18 cellular contexts compared by ENCODE assay signal in the genomic region with DNA sequence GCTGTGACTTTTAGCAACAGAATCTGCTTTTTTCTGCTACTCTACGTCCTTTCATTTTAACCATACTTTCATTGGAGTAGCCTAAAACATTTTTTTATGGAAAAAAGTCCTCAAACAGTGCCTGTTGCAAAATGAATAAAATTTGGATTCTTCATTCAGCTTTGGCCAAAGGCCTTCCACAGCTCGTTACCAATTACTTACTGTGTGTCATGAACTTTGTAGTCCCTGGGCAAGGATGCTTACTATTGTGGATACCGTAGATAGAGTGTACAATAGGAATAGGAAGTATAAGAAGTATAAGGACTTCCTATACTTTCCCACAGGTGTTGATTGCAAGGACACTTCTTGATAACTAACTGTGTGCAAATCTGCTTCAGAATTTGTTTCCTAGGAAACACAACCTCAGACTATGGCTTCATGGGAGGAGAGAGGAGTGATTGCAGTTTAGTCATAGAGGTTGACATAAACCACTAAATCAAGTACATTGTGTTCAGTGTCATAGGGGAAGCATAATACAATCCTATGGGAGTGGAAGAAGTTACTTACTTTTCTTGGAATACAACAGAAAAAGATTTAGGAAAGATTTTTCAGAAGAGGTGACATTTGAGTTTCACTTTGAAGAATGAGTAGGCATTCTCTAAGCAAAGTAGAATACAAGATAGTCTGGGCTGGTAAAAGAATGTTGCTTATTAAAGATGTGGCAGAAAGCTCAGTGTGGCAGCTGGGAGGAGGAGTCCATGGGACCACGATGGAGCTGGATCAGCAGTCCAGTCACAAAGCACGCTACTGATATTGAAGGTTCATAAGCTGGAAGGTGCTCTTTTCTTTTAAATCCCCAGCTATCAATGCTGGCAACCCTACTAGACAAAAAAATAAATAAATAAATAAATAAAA.
DNase-seq lines count a peak whose midpoint lies in the region; ATAC-seq and TF ChIP-seq lines count a peak whose summit lies in the region.
"Had no signal": no experiment of that assay in that cellular context is flagged by ENCODE, and none has a peak within 500 bp of the region (broad histone marks: within the 10 kb centered on the region; RNA-seq: fewer than 3 reads in every experiment).

No MANE protein-coding gene starts in this region.

- TF ChIP-seq RAD21 in IMR-90 (IDR thresholded peaks at IDR 0.05; ENCODE audit: low read length) = no peak

- H4K5ac ChIP-seq in IMR-90 (ENCODE audit: low read depth, low read length) = no peak overlapping the region

- H3K79me1 ChIP-seq in IMR-90 (ENCODE audit: low read depth in 1 of 2, low read length in 2 of 2) = peaks cover 14 to 63% of the 10 kb centered on the region in 2 experiments

- DNase-seq in IMR-90 (peak; percentile 23), astrocyte of the spinal cord (ENCODE audit: low read depth, low spot score) (peak; percentile 53), fibroblast of villous mesenchyme (ENCODE audit: low read depth) (peak; percentile 49), sigmoid colon (no peak), omental fat pad (ENCODE audit: low spot score) (no peak), head of caudate nucleus (no peak), natural killer cell (no peak)
- no peak for DNase-seq in activated CD4-positive, alpha-beta T cell treated with anti-CD3 and anti-CD28 coated beads, Interleukin-2, amount 50 U/mL, for 48 hours
- DNase-seq: activated CD4-positive, CD25-positive, alpha-beta regulatory T cell treated with anti-CD3 and anti-CD28 coated beads, Interleukin-2, amount 50 U/mL, for 72 hours; activated CD8-positive, alpha-beta memory T cell treated with anti-CD3 and anti-CD28 coated beads, Interleukin-2, amount 50 U/mL, for 4 hours; activated naive CD4-positive, alpha-beta T cell treated with anti-CD3 and anti-CD28 coated beads, Interleukin-2, amount 10 ng/mL, durations not matched to agents 7 days and 5 days; GF-D8; hypothalamus; NCI-H1048; NCI-H748 treated with DMSO at 0.1 percent for 48 hours had no signal

- CTCF ChIA-PET in IMR-90 (lab: Yijun Ruan, JAX) = interaction anchor here (1.0 to 1.8 kb wide), 2 partner anchors 11 to 92 kb away, joined by 3 to 5 read pairs; no protein-coding TSS in a partner anchor

- WGBS in IMR-90 (ENCODE audit: extremely low coverage in 2 of 2, insufficient read length in 1 of 2), 2 experiments = no CpG with 5 or more reads among the region's 5 CpGs
- 91 to 92% methylated on average over 5 of the region's 5 CpGs for whole genome bisulfite sequencing in sigmoid colon, 2 donors

- H3K9ac ChIP-seq in IMR-90 (ENCODE audit: low read depth, low read length) = no peak overlapping the region

- no peak overlapping the region for H3K4me3 Mint-ChIP-seq in natural killer cell
- H3K4me3 Mint-ChIP-seq: activated naive CD4-positive, alpha-beta T cell treated with anti-CD3 and anti-CD28 coated beads, Interleukin-2, amount 10 ng/mL, durations not matched to agents 7 days and 5 days; natural killer cell treated with Interleukin-12 subunit alpha and Interleukin-12 subunit beta and Interleukin-15 and Interleukin-18, amount 100 ng/mL, for 72 hours; T-helper 1 cell treated with Interleukin-12 subunit alpha and Interleukin-12 subunit beta and Interleukin-4 antibody, amounts not matched to agents 30 μg/mL and 1 μg/mL, for 36 hours had no signal

- H3K4me1 Mint-ChIP-seq in natural killer cell = peaks cover 6 to 13% of the 10 kb centered on the region in 2 donors
- H3K4me1 Mint-ChIP-seq: activated naive CD4-positive, alpha-beta T cell treated with anti-CD3 and anti-CD28 coated beads, Interleukin-2, amount 10 ng/mL, durations not matched to agents 7 days and 5 days had no signal

- H3K27ac Mint-ChIP-seq in natural killer cell = no peak overlapping the region
- H3K27ac Mint-ChIP-seq: activated naive CD4-positive, alpha-beta T cell treated with anti-CD3 and anti-CD28 coated beads, Interleukin-2, amount 10 ng/mL, durations not matched to agents 7 days and 5 days; T-helper 1 cell treated with Interleukin-12 subunit alpha and Interleukin-12 subunit beta and Interleukin-4 antibody, amounts not matched to agents 30 μg/mL and 1 μg/mL, for 36 hours had no signal

- POLR2A ChIA-PET in IMR-90 (lab: Charles Lee; ENCODE audit: unreplicated experiment) = no interaction called here

- H4K91ac ChIP-seq in IMR-90 (ENCODE audit: insufficient read depth, low read depth, low read length) = no peak overlapping the region

- no peak overlapping the region for H3K56ac ChIP-seq in IMR-90 (ENCODE audit: extremely low read depth, insufficient read depth, low read length)

- H3K36me3 ChIP-seq in IMR-90 (ENCODE audit: control insufficient read depth, insufficient read depth, low read length) (peaks cover 6% of the 10 kb centered on the region), sigmoid colon (peaks cover 0 to 12% (median 8%) of the 10 kb centered on the region in 4 donors)

- H3K18ac ChIP-seq in IMR-90 (ENCODE audit: low read depth, low read length) = no peak overlapping the region

- H3K27ac ChIP-seq in IMR-90 (ENCODE audit: insufficient read depth, low read length) (no peak overlapping the region), sigmoid colon (peak overlapping the region in 3 of 4 donors; percentile 14 to 62 (median 44))

- no peaks in the 10 kb centered on the region for H3K27me3 Mint-ChIP-seq in natural killer cell (ENCODE audit: low read depth in 2 of 2)
- H3K27me3 Mint-ChIP-seq: activated naive CD4-positive, alpha-beta T cell treated with anti-CD3 and anti-CD28 coated beads, Interleukin-2, amount 10 ng/mL, durations not matched to agents 7 days and 5 days; natural killer cell treated with Interleukin-12 subunit alpha and Interleukin-12 subunit beta and Interleukin-15 and Interleukin-18, amount 100 ng/mL, for 72 hours had no signal

- peaks cover 8% of the 10 kb centered on the region for H3K36me3 Mint-ChIP-seq in natural killer cell
- H3K36me3 Mint-ChIP-seq: natural killer cell treated with Interleukin-12 subunit alpha and Interleukin-12 subunit beta and Interleukin-15 and Interleukin-18, amount 100 ng/mL, for 72 hours had no signal

- no peak overlapping the region for H3K23ac ChIP-seq in IMR-90 (ENCODE audit: low read depth, low read length)

- H2BK15ac ChIP-seq in IMR-90 (ENCODE audit: low read depth, low read length) = no peak overlapping the region

- H4K8ac ChIP-seq in IMR-90 (ENCODE audit: low read depth in 2 of 2, low read length in 2 of 2) = no peak overlapping the region

- H3K4me2 ChIP-seq in IMR-90 (ENCODE audit: low read depth, low read length) = no peak overlapping the region; the same call in 1 of the 2 replicates

- no peak overlapping the region; the same call in 1 of the 2 replicates for H2BK20ac ChIP-seq in IMR-90 (ENCODE audit: low read depth, low read length)

- H4K20me1 ChIP-seq in IMR-90 (ENCODE audit: insufficient read depth, low read length) = no peaks in the 10 kb centered on the region; the same call in 1 of the 2 replicates

- no peaks in the 10 kb centered on the region for H3K9me3 ChIP-seq in IMR-90 (ENCODE audit: control insufficient read depth, insufficient read depth, low read length)
- no peaks in the 10 kb centered on the region for H3K9me3 ChIP-seq in sigmoid colon

- intact Hi-C loops in IMR-90 (cut with micrococcal nuclease) = no loop called here
- intact Hi-C loops in sigmoid colon (cut with DNase I) = loop anchor here (10.0 kb wide), 1 partner anchor 1127 kb away; no protein-coding TSS in a partner anchor
- intact Hi-C loops in head of caudate nucleus (cut with DNase I) = no loop called here
- intact Hi-C loops in natural killer cell (cut with micrococcal nuclease) = no loop called here

- BruUV-seq in IMR-90 (replicated peaks; lab: Mats Ljungman, UMichigan) = no TSS peak

- in situ Hi-C loops in IMR-90 (cut with MboI; ENCODE audit: low sequenced_read_pairs) = no loop called here
- in situ Hi-C loops in astrocyte of the spinal cord (cut with HindIII; ENCODE audit: low sequenced_read_pairs) = no loop called here

- no peak overlapping the region for H2BK5ac ChIP-seq in IMR-90 (ENCODE audit: low read depth, low read length, poor library complexity, severe bottlenecking)

- no peak for TF ChIP-seq POLR2A in IMR-90 (IDR thresholded peaks at IDR 0.05; ENCODE audit: low read depth, low read length)
- no peak for TF ChIP-seq POLR2A in sigmoid colon (IDR thresholded peaks at IDR 0.05)

- peaks cover 8% of the 10 kb centered on the region for H3K4me1 ChIP-seq in IMR-90 (ENCODE audit: control insufficient read depth, insufficient read depth, low read length)
- H3K4me1 ChIP-seq in sigmoid colon = peaks cover 0 to 42% (median 32%) of the 10 kb centered on the region in 4 donors

- dilution Hi-C loops in IMR-90 (cut with HindIII; ENCODE audit: low sequenced_read_pairs, unreplicated experiment) = no loop called here

- no peak overlapping the region for H3K14ac ChIP-seq in IMR-90 (replicated peaks; ENCODE audit: low read depth, low read length)

- no peak overlapping the region for H2AFZ ChIP-seq in IMR-90 (replicated peaks; ENCODE audit: low read length, poor library complexity)

- no peak overlapping the region for H2BK120ac ChIP-seq in IMR-90 (ENCODE audit: low read depth, low read length)

- no peak overlapping the region for H2AK5ac ChIP-seq in IMR-90 (ENCODE audit: low read depth, low read length)

- H3K4me3 ChIP-seq in IMR-90 (ENCODE audit: insufficient read depth, low read depth, low read length) (no peak overlapping the region), astrocyte of the spinal cord (ENCODE audit: low read depth, low read length) (no peak overlapping the region), fibroblast of villous mesenchyme (ENCODE audit: low read depth, low read length) (no peak overlapping the region), sigmoid colon (no peak overlapping the region)

- TF ChIP-seq EP300 in sigmoid colon (IDR thresholded peaks at IDR 0.05) = no peak

- no peaks in the 10 kb centered on the region for H3K27me3 ChIP-seq in IMR-90 (ENCODE audit: control insufficient read depth, insufficient read depth, low read length)
- no peaks in the 10 kb centered on the region for H3K27me3 ChIP-seq in sigmoid colon

- no peaks in the 10 kb centered on the region for H3K9me3 Mint-ChIP-seq in natural killer cell
- H3K9me3 Mint-ChIP-seq: activated naive CD4-positive, alpha-beta T cell treated with anti-CD3 and anti-CD28 coated beads, Interleukin-2, amount 10 ng/mL, durations not matched to agents 7 days and 5 days; natural killer cell treated with Interleukin-12 subunit alpha and Interleukin-12 subunit beta and Interleukin-15 and Interleukin-18, amount 100 ng/mL, for 72 hours; T-helper 1 cell treated with Interleukin-12 subunit alpha and Interleukin-12 subunit beta and Interleukin-4 antibody, amounts not matched to agents 30 μg/mL and 1 μg/mL, for 36 hours had no signal

- TF ChIP-seq CTCF in IMR-90 (conservative IDR thresholded peaks at IDR 0.05; ENCODE audit: low read depth, low read length) (no peak), astrocyte of the spinal cord (IDR thresholded peaks at IDR 0.05; ENCODE audit: low read depth, low read length) (no peak), fibroblast of villous mesenchyme (IDR thresholded peaks at IDR 0.05; ENCODE audit: insufficient read depth, low read depth, low read length) (no peak), sigmoid colon (IDR thresholded peaks at IDR 0.05) (no peak), omental fat pad (IDR thresholded peaks at IDR 0.05) (no peak), natural killer cell (IDR thresholded peaks at IDR 0.05) (no peak)

- ATAC-seq in IMR-90 (ENCODE audit: low read depth) (no peak), omental fat pad (ENCODE audit: low FRiP score) (no peak), natural killer cell (no peak)
- ATAC-seq: HCT116; natural killer cell treated with Interleukin-12 subunit alpha and Interleukin-12 subunit beta and Interleukin-15 and Interleukin-18, amount 100 ng/mL, for 72 hours had no signal

- no peak overlapping the region for H2AK9ac ChIP-seq in IMR-90 (replicated peaks; ENCODE audit: low read depth, low read length, poor library complexity)

- no peak overlapping the region for H3K4ac ChIP-seq in IMR-90 (ENCODE audit: low read depth, low read length)

- peaks cover 14% of the 10 kb centered on the region; the same call in 1 of the 2 replicates for H3K9me1 ChIP-seq in IMR-90 (ENCODE audit: insufficient read depth, low read length)

Comparison
In these comparisons a context has a peak if more than half of its experiments do, and no peak if none do; other contexts are left out.
1. DNase-seq: peak in IMR-90 (single experiment), astrocyte of the spinal cord (single experiment) and fibroblast of villous mesenchyme (single experiment); none in sigmoid colon (single experiment), omental fat pad (single experiment), head of caudate nucleus (0 of 42), natural killer cell (single experiment) and activated CD4-positive, alpha-beta T cell treated with anti-CD3 and anti-CD28 coated beads, Interleukin-2, amount 50 U/mL, for 48 hours (0 of 2).